18 cellular contexts compared by ENCODE assay signal in the genomic region with DNA sequence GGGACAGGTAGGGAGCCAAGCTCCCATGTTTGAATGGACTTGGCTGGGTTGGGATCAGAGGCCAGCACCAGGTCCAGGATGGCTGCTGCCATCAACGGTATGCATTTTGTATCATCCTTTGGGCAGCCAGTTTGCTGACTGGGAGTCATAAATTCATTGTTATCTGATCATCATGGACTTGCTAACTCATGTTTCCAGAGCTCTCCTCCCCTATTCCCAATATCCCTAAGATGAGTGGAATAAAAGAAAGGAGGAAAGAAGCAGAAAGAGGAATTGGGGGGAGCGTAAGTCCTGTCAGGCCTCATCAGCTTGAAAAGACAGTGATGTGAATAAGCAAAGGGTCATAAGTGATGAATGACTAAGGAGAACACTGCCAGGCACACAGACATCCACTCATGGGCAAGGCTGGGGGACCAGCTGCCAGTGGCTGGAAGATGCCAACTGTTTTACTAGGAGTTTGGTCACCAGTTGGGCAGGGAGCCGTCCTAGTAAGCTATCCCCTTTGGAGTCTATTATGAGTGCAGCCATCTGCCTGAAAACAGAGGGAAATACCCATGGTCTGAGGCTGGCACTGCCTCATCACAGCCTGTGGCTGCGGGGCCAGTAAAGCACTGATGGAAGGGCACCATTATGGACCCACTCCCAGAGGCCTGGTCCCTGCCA.
DNase-seq lines count a peak whose midpoint lies in the region; ATAC-seq and TF ChIP-seq lines count a peak whose summit lies in the region.
"Had no signal": no experiment of that assay in that cellular context is flagged by ENCODE, and none has a peak within 500 bp of the region (broad histone marks: within the 10 kb centered on the region; RNA-seq: fewer than 3 reads in every experiment).

No MANE protein-coding gene starts in this region.

- H3K27me3 Mint-ChIP-seq in activated T-cell treated with anti-CD3 and anti-CD28 coated beads, Interleukin-2, amount 50 U/mL, for 24 hours: peaks cover 9% of the 10 kb centered on the region
- peaks cover 0 to 3% (median 2%) of the 10 kb centered on the region in 3 donors for H3K27me3 Mint-ChIP-seq in immature natural killer cell (ENCODE audit: low read depth in 3 of 3)
- H3K27me3 Mint-ChIP-seq: activated CD4-positive, alpha-beta T cell treated with anti-CD3 and anti-CD28 coated beads, Interleukin-2, amount 10 ng/mL, durations not matched to agents 24 days and 14 days; naive B cell had no signal

- DNase-seq in DMS 273 (lab: John Stamatoyannopoulos, UW; ENCODE audit: unreplicated experiment) (peak; percentile 88), head of caudate nucleus (peak; percentile 14 to 88 (median 51)), sciatic nerve (ENCODE audit: low spot score) (no peak), iPS-NIHi11 (ENCODE audit: low spot score) (no peak), immature natural killer cell (no peak)
- no peak for DNase-seq in activated CD4-positive, CD25-positive, alpha-beta regulatory T cell treated with anti-CD3 and anti-CD28 coated beads, Interleukin-2, amount 50 U/mL, for 72 hours
- DNase-seq in activated T-cell treated with anti-CD3 and anti-CD28 coated beads, Interleukin-2, amount 50 U/mL, for 24 hours: no peak
- DNase-seq: ACHN; activated CD4-positive, alpha-beta T cell treated with anti-CD3 and anti-CD28 coated beads, Interleukin-2, amount 10 ng/mL, durations not matched to agents 24 days and 14 days; activated CD8-positive, alpha-beta memory T cell treated with anti-CD3 and anti-CD28 coated beads, Interleukin-2, amount 50 U/mL, for 48 hours; activated gamma-delta T cell; CD8-positive, alpha-beta T cell; MV-4-11; naive B cell; stimulated activated CD4-positive, alpha-beta T cell treated with anti-CD3 and anti-CD28 coated beads, Interleukin-4, amount 100 ng/mL, for 4 hours had no signal

- ATAC-seq in SK-N-SH treated with all-trans-retinoic acid at 6 μM for 48 hours (peak; percentile 40), sciatic nerve (peak; percentile 31)
- ATAC-seq: CD8-positive, alpha-beta T cell had no signal

- no peaks in the 10 kb centered on the region for H3K9me3 Mint-ChIP-seq in activated T-cell treated with anti-CD3 and anti-CD28 coated beads, Interleukin-2, amount 50 U/mL, for 24 hours
- no peaks in the 10 kb centered on the region for H3K9me3 Mint-ChIP-seq in immature natural killer cell
- H3K9me3 Mint-ChIP-seq: central memory CD8-positive, alpha-beta T cell had no signal

- no peak overlapping the region for H3K27ac Mint-ChIP-seq in activated T-cell treated with anti-CD3 and anti-CD28 coated beads, Interleukin-2, amount 50 U/mL, for 24 hours
- no peak overlapping the region for H3K27ac Mint-ChIP-seq in immature natural killer cell
- H3K27ac Mint-ChIP-seq: activated CD4-positive, alpha-beta T cell treated with anti-CD3 and anti-CD28 coated beads, Interleukin-2, amount 10 ng/mL, durations not matched to agents 24 days and 14 days; CD8-positive, alpha-beta T cell; naive B cell had no signal

- intact Hi-C loops in head of caudate nucleus (cut with DNase I): no loop called here
- intact Hi-C loops in sciatic nerve (cut with DNase I): no loop called here

- no peaks in the 10 kb centered on the region for H3K36me3 Mint-ChIP-seq in activated T-cell treated with anti-CD3 and anti-CD28 coated beads, Interleukin-2, amount 50 U/mL, for 24 hours (ENCODE audit: low read depth)
- H3K36me3 Mint-ChIP-seq in immature natural killer cell: no peaks in the 10 kb centered on the region
- H3K36me3 Mint-ChIP-seq: CD8-positive, alpha-beta T cell; IgD-negative memory B cell had no signal

- H3K4me3 Mint-ChIP-seq in activated T-cell treated with anti-CD3 and anti-CD28 coated beads, Interleukin-2, amount 50 U/mL, for 24 hours: no peak overlapping the region
- no peak overlapping the region for H3K4me3 Mint-ChIP-seq in immature natural killer cell
- H3K4me3 Mint-ChIP-seq: activated CD4-positive, alpha-beta T cell treated with anti-CD3 and anti-CD28 coated beads, Interleukin-2, amount 10 ng/mL, durations not matched to agents 24 days and 14 days; CD8-positive, alpha-beta T cell; central memory CD8-positive, alpha-beta T cell; IgD-negative memory B cell; naive B cell had no signal

- no peaks in the 10 kb centered on the region for H3K4me1 Mint-ChIP-seq in activated T-cell treated with anti-CD3 and anti-CD28 coated beads, Interleukin-2, amount 50 U/mL, for 24 hours (ENCODE audit: low read depth)
- H3K4me1 Mint-ChIP-seq in immature natural killer cell: no peaks in the 10 kb centered on the region
- H3K4me1 Mint-ChIP-seq: activated CD4-positive, alpha-beta T cell treated with anti-CD3 and anti-CD28 coated beads, Interleukin-2, amount 10 ng/mL, durations not matched to agents 24 days and 14 days; central memory CD8-positive, alpha-beta T cell; IgD-negative memory B cell; naive B cell had no signal

TF ChIP-seq in SK-N-SH treated with all-trans-retinoic acid at 6 μM for 48 hours, 23 proteins besides CTCF, POLR2A, EP300 and RAD21:
- TF ChIP-seq ZFP3 (CRISPR knock-in tag; IDR thresholded peaks at IDR 0.05) (peak; percentile 52; the same call in 1 of the 2 replicates), CSDC2 (CRISPR knock-in tag; IDR thresholded peaks at IDR 0.05) (0 out of 2 replicates have a peak, but pooled peaks have one; percentile 22)
- TF ChIP-seq, protein P1, sequence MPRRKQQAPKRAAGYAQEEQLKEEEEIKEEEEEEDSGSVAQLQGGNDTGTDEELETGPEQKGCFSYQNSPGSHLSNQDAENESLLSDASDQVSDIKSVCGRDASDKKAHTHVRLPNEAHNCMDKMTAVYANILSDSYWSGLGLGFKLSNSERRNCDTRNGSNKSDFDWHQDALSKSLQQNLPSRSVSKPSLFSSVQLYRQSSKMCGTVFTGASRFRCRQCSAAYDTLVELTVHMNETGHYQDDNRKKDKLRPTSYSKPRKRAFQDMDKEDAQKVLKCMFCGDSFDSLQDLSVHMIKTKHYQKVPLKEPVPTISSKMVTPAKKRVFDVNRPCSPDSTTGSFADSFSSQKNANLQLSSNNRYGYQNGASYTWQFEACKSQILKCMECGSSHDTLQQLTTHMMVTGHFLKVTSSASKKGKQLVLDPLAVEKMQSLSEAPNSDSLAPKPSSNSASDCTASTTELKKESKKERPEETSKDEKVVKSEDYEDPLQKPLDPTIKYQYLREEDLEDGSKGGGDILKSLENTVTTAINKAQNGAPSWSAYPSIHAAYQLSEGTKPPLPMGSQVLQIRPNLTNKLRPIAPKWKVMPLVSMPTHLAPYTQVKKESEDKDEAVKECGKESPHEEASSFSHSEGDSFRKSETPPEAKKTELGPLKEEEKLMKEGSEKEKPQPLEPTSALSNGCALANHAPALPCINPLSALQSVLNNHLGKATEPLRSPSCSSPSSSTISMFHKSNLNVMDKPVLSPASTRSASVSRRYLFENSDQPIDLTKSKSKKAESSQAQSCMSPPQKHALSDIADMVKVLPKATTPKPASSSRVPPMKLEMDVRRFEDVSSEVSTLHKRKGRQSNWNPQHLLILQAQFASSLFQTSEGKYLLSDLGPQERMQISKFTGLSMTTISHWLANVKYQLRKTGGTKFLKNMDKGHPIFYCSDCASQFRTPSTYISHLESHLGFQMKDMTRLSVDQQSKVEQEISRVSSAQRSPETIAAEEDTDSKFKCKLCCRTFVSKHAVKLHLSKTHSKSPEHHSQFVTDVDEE (CRISPR knock-in tag; IDR thresholded peaks at IDR 0.05): 0 out of 2 replicates have a peak, but pooled peaks have one; percentile 33
- TF ChIP-seq, protein P2, sequence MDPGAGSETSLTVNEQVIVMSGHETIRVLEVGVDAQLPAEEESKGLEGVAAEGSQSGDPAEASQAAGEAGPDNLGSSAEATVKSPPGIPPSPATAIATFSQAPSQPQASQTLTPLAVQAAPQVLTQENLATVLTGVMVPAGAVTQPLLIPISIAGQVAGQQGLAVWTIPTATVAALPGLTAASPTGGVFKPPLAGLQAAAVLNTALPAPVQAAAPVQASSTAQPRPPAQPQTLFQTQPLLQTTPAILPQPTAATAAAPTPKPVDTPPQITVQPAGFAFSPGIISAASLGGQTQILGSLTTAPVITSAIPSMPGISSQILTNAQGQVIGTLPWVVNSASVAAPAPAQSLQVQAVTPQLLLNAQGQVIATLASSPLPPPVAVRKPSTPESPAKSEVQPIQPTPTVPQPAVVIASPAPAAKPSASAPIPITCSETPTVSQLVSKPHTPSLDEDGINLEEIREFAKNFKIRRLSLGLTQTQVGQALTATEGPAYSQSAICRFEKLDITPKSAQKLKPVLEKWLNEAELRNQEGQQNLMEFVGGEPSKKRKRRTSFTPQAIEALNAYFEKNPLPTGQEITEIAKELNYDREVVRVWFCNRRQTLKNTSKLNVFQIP (CRISPR knock-in tag; IDR thresholded peaks at IDR 0.05; ENCODE audit: borderline replicate concordance, low read depth): no peak

Comparison
In these comparisons a context has a peak if more than half of its experiments do, and no peak if none do; other contexts are left out.
1. DNase-seq: peak in DMS 273 (single experiment) and head of caudate nucleus (42 of 42); none in sciatic nerve (single experiment), activated CD4-positive, CD25-positive, alpha-beta regulatory T cell treated with anti-CD3 and anti-CD28 coated beads, Interleukin-2, amount 50 U/mL, for 72 hours (single experiment), iPS-NIHi11 (single experiment), activated T-cell treated with anti-CD3 and anti-CD28 coated beads, Interleukin-2, amount 50 U/mL, for 24 hours (single experiment) and immature natural killer cell (0 of 3).